8 cellular contexts compared by ENCODE assay signal in the genomic region with DNA sequence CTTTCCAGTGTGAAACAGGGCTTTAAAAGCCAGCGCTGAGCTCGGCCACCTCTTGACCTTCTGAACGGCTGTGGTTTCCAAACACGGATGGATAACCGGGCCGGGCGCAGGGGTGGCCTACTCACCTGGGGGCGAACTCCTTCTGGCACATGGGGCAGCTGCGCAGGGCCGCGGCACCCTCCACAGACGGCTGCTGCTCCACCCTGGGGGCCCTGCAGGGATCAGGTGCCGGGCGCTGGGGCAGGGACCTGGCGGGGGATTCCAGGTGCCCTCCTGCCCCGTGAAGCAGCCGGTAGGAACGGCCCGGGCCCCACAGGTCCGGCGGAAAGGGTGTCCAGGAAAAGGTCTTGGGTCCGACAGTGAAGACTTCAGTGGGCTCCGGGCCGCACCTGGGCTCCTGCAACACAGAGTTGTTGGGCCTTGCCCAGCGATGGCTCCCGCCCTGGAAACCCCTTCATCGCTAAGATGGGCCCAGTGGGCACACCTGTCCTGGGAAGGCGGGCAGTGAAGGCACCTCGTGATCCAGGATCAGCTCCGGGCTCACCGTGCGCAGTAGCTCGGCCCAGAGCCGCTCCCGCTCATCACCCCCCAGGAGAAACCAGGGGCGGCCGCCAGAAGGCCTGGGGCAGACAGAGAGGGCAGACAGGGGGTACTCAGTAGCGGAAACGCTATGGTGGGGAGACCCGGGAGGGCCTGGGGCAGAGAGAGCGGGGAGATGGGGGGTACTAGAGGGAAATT. TPM values are rescaled to one million over a fixed set of nuclear protein-coding genes. Genes with fewer than 3 reads are reported as not detected.
DNase-seq lines count a peak whose midpoint lies in the region; ATAC-seq and TF ChIP-seq lines count a peak whose summit lies in the region.

No MANE protein-coding gene starts in this region.

- H3K27me3 ChIP-seq in GM23248 (replicated peaks; ENCODE audit: insufficient read depth) (no peaks in the 10 kb centered on the region), gastrocnemius medialis (no peaks in the 10 kb centered on the region)

- H3K9ac ChIP-seq in GM23248 (peak overlapping the region; percentile 77), SK-N-MC (ENCODE audit: insufficient read length) (peak overlapping the region; percentile 65)

- H3K36me3 ChIP-seq in GM23248 (ENCODE audit: low read depth) (no peaks in the 10 kb centered on the region), SK-N-MC (ENCODE audit: insufficient read depth, low read length) (no peaks in the 10 kb centered on the region), gastrocnemius medialis (no peaks in the 10 kb centered on the region)

- WGBS in GM23248 (ENCODE audit: low coverage in 1 of 2, low lambda C conversion rate in 2 of 2, missing lambda C conversion rate in 2 of 2), 2 experiments, result 84 to 85% methylated on average over 34 to 41 of the region's 41 CpGs

- no peak for DNase-seq in GM23248
- no peak for DNase-seq in SK-N-MC (ENCODE audit: low read depth, low spot score)
- DNase-seq in fibroblast of villous mesenchyme (ENCODE audit: low read depth), result no peak
- no peak for DNase-seq in gastrocnemius medialis
- no peak for DNase-seq in SHP77 (lab: John Stamatoyannopoulos, UW)
- no peak for DNase-seq in NCI-H345 (lab: John Stamatoyannopoulos, UW)
- no peak for DNase-seq in KBM-7

- intact Hi-C loops in gastrocnemius medialis (cut with DNase I; ENCODE audit: low total_unique reads), result loop anchor here (10.0 kb wide), 1 partner anchor 279 kb away; a partner anchor contains a TSS

- H3K9me3 ChIP-seq in GM23248 (ENCODE audit: low read depth), result no peaks in the 10 kb centered on the region
- H3K9me3 ChIP-seq in SK-N-MC (ENCODE audit: low read depth, low read length), result no peaks in the 10 kb centered on the region
- no peaks in the 10 kb centered on the region for H3K9me3 ChIP-seq in gastrocnemius medialis

- H3K9me2 ChIP-seq in GM23248 (ENCODE audit: insufficient read depth), result no peaks in the 10 kb centered on the region

- H3K4me3 ChIP-seq in GM23248, result peak overlapping the region; percentile 50
- peak overlapping the region; percentile 74 for H3K4me3 ChIP-seq in SK-N-MC
- H3K4me3 ChIP-seq in fibroblast of villous mesenchyme (ENCODE audit: low read depth, low read length), result peak overlapping the region; percentile 57
- H3K4me3 ChIP-seq in gastrocnemius medialis, result peak overlapping the region; percentile 21 to 80 (median 67)

- in situ Hi-C loops in GM23248 (cut with MboI), result loop anchor here (25.0 kb wide), 1 partner anchor 319 kb away; no protein-coding TSS in a partner anchor
- in situ Hi-C loops in gastrocnemius medialis (cut with MboI; ENCODE audit: low sequenced_read_pairs in 4 of 4), result loop anchor here in 3 of 4 donors (10.0 to 25.0 kb wide), 3 partner anchors 191 to 394 kb away; a partner anchor contains a TSS
- in situ Hi-C loops in KBM-7 (cut with MboI; ENCODE audit: low pct_unique_long_range_greater_than_20kb, low sequenced_read_pairs), result loop anchor here (10.0 to 25.0 kb wide), 2 partner anchors 181 to 594 kb away; no protein-coding TSS in a partner anchor

- peaks cover 21% of the 10 kb centered on the region for H3K4me1 ChIP-seq in GM23248 (ENCODE audit: insufficient read depth)
- peaks cover 28 to 51% of the 10 kb centered on the region in 2 donors for H3K4me1 ChIP-seq in gastrocnemius medialis

- peaks cover 35% of the 10 kb centered on the region for H3K79me2 ChIP-seq in GM23248 (ENCODE audit: insufficient read depth)

- TF ChIP-seq POLR2A in gastrocnemius medialis (IDR thresholded peaks at IDR 0.05), result no peak

- no peak overlapping the region for H2AFZ ChIP-seq in GM23248

- H3K27ac ChIP-seq in GM23248 (no peak overlapping the region), SK-N-MC (no peak overlapping the region), gastrocnemius medialis (peak overlapping the region; percentile 97 to 100 (median 98))

- ATAC-seq in gastrocnemius medialis (no peak), GM21786 (IDR thresholded peaks at IDR 0.05; ENCODE audit: unreplicated experiment) (no peak)

- H4K20me1 ChIP-seq in GM23248 (ENCODE audit: insufficient read depth), result no peaks in the 10 kb centered on the region

- TF ChIP-seq CTCF in fibroblast of villous mesenchyme (IDR thresholded peaks at IDR 0.05; ENCODE audit: insufficient read depth, low read depth, low read length) (no peak), gastrocnemius medialis (IDR thresholded peaks at IDR 0.05 in 4 of 5, conservative IDR thresholded peaks at IDR 0.05 in 1 of 5) (no peak)

- H3F3A ChIP-seq in GM23248 (ENCODE audit: insufficient read depth), result peaks cover 20% of the 10 kb centered on the region

- no peak overlapping the region for H3K4me2 ChIP-seq in GM23248 (ENCODE audit: unreplicated experiment)

RNA-seq across cellular contexts. Expression of a gene that starts 0.9 kb away (rescaled TPM):
- 33.4 and 34.5 TPM in 2 replicates for total RNA-seq in GM23248 (2014; rRNA removed; shearing (Covaris generic))
- polyA plus RNA-seq in GM23248 (2016; fragmentation: Nextera tagmentation; extraction: Ambion mirVana), result 122 and 127 TPM in 2 replicates
- total RNA-seq in fibroblast of villous mesenchyme (20.7 and 30.3 TPM in 2 replicates), gastrocnemius medialis (10 to 100 TPM; 12.1 to 26.2 (median 17.3) TPM)

RNA-seq across cellular contexts. Expression of a gene that starts 34.4 kb away (rescaled TPM):
- 23.1 and 26.8 TPM in 2 replicates for total RNA-seq in GM23248 (2014; rRNA removed; shearing (Covaris generic))
- 3.8 and 4.0 TPM in 2 replicates for polyA plus RNA-seq in GM23248 (2016; fragmentation: Nextera tagmentation; extraction: Ambion mirVana)
- total RNA-seq in fibroblast of villous mesenchyme (26.8 and 32.9 TPM in 2 replicates), gastrocnemius medialis (10 to 100 TPM in 3 of 4 donors, 1 to 10 TPM in 1; 7.8 to 32.2 (median 22.4) TPM)

Comparison
In these comparisons a context has a peak if more than half of its experiments do, and no peak if none do; other contexts are left out.
1. H3K27ac ChIP-seq: peak in gastrocnemius medialis (4 of 4); none in GM23248 (single experiment) and SK-N-MC (single experiment).
2. Peak in every context shown above with its lines, with median percentiles within 50 percentile points of each other: H3K4me3 ChIP-seq.